In the genomic region with DNA sequence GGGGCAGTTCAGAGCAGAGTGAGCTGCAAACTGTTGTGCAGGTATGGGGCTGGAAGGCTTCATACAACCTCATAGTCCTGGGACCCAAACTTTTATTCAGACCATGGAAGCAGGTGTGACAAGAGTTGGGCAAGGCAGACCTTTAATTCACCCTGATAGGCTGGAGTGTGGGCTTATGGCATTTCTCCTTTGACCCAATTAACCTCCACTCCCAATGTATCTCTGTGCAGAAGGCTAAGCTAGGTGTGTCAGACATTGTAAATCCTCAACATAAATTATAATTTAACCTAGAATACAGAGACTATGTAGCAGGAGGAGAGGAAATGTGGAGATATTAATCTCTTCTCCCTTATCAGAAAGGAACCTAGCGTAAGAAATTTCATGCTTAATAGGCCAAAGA, we compare ENCODE assay signal across 38 cellular contexts. TPM values are rescaled to one million over a fixed set of nuclear protein-coding genes. Genes with fewer than 3 reads are reported as not detected.
"Had no signal": no experiment of that assay in that cellular context is flagged by ENCODE, and none has a peak within 500 bp of the region (broad histone marks: within the 10 kb centered on the region; RNA-seq: fewer than 3 reads in every experiment).

No MANE protein-coding gene starts in this region.

- DNase-seq: Karpas-422, Kasumi-1, KG1, MG63, MM.1S, MV-4-11, NCI-H1048, NCI-H1092, NCI-H1092 treated with DMSO at 0.1 percent for 48 hours, NCI-H1105, NCI-H1105 treated with DMSO at 0.1 percent for 48 hours, NCI-H1417, NCI-H1417 treated with DMSO at 0.1 percent for 48 hours, NCI-H1436, NCI-H1436 treated with DMSO at 0.1 percent for 48 hours, NCI-H146, NCI-H1694, NCI-H1694 treated with DMSO at 0.1 percent for 48 hours, NCI-H187, NCI-H187 treated with DMSO at 0.1 percent for 48 hours, NCI-H1930, NCI-H2029, NCI-H2029 treated with DMSO at 0.1 percent for 48 hours, NCI-H2081, NCI-H2081 treated with DMSO at 0.1 percent for 48 hours, NCI-H2107, NCI-H2171, NCI-H2171 treated with DMSO at 0.1 percent for 48 hours, NCI-H2227 treated with DMSO at 0.1 percent for 48 hours, NCI-H226, NCI-H345, NCI-H446, NCI-H446 treated with DMSO at 0.1 percent for 48 hours had no signal

- H3K27me3 ChIP-seq: MG63 had no signal

- H3K27ac ChIP-seq: KMS-11 had no signal

- H3K36me3 ChIP-seq: MG63 had no signal

- H3K9me3 ChIP-seq: MG63 had no signal

- H3K4me3 ChIP-seq: MG63 had no signal

RNA-seq across cellular contexts. Expression of gene OR10H2, which starts 12.2 kb away (rescaled TPM):
- total RNA-seq: LHCN-M2, M059J, MCF 10A, NCI-H460 had no signal

RNA-seq across cellular contexts. Expression of gene OR10H3, which starts 22.1 kb away (rescaled TPM):
- total RNA-seq: LHCN-M2, M059J, MCF 10A, NCI-H460 had no signal

RNA-seq across cellular contexts. Expression of gene CYP4F12, which starts 42.8 kb away (rescaled TPM):
- total RNA-seq: LHCN-M2, M059J, NCI-H460 had no signal
